Comparison of ENCODE assay signal across 22 cellular contexts in the genomic region with DNA sequence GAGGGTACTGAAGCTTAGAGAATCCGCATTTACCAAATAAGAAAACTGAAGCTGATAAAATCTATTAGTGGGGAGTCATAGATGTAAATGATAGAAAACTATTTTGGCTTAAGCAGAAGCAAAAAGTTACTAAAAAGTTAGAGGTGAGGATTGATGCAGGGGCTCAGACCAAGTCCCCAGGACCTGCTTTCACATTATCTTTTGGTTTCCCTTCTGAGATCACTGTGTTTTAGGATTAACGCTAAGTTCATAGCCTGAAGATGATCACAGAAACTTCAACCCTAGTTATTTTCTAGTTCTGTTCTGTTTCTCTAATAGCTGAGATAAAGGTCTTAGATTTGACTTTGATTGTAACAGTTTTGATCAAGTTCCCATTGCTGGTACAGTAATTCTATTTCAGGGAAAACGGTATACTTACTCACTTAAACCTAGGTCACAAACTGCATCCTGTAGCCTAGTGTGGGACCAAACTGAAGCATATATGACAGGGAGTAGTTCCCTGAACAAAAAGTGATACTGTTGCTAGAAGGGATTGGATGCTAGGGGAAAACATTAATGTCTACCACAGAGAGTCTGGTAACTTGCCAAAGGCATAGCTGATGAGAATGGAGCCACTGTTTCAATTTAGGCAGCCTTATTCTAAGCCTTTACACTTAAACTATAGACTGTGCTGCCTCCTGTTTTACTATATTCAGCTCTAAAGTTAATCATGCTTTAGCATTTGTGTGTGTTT. TPM values are rescaled to one million over a fixed set of nuclear protein-coding genes. Genes with fewer than 3 reads are reported as not detected.
DNase-seq lines count a peak whose midpoint lies in the region; ATAC-seq lines count a peak whose summit lies in the region.
"Had no signal": no experiment of that assay in that cellular context is flagged by ENCODE, and none has a peak within 500 bp of the region (broad histone marks: within the 10 kb centered on the region; RNA-seq: fewer than 3 reads in every experiment).

No MANE protein-coding gene starts in this region.

- ATAC-seq in HG03378 (IDR thresholded peaks at IDR 0.05; ENCODE audit: unreplicated experiment), result no peak
- ATAC-seq in HG03432 (IDR thresholded peaks at IDR 0.05; ENCODE audit: unreplicated experiment), result no peak
- ATAC-seq: activated CD8-positive, alpha-beta T cell treated with anti-CD3 and anti-CD28 coated beads for 36 hours; HCT116; stimulated activated naive CD8-positive, alpha-beta T cell treated with anti-CD3 and anti-CD28 coated beads, Interleukin-15, Interleukin-2, amounts not matched to agents 100 U/mL and 50 U/mL, for 24 hours had no signal

- DNase-seq in DMS 273 (lab: John Stamatoyannopoulos, UW; ENCODE audit: unreplicated experiment), result peak; percentile 8
- DNase-seq in DMS 273 treated with DMSO at 0.1 percent for 48 hours (lab: John Stamatoyannopoulos, UW), result no peak
- peak; percentile 33 for DNase-seq in RPMI7951 (ENCODE audit: low read depth)
- peak; percentile 24 for DNase-seq in epidermal melanocyte (ENCODE audit: insufficient read length, low spot score)
- peak; percentile 82 for DNase-seq in superior temporal gyrus (ENCODE audit: extremely low spot score)
- DNase-seq in NCI-H128 (lab: John Stamatoyannopoulos, UW; ENCODE audit: unreplicated experiment), result no peak
- DNase-seq: activated B cell treated with CpG ODN at 0.5 μM for 24 hours; activated CD8-positive, alpha-beta T cell treated with anti-CD3 and anti-CD28 coated beads for 36 hours; activated T-cell treated with anti-CD3 and anti-CD28 coated beads, Interleukin-2, amount 50 U/mL, for 1 hour; dermis blood vessel endothelial cell; mesendoderm; NCI-H2081; PC-9; stimulated activated CD4-positive, alpha-beta T cell treated with anti-CD3 and anti-CD28 coated beads, Interleukin-1b, Interleukin-23, amount 100 ng/mL, for 48 hours; stimulated activated naive CD8-positive, alpha-beta T cell treated with anti-CD3 and anti-CD28 coated beads, Interleukin-15, Interleukin-2, amounts not matched to agents 100 U/mL and 50 U/mL, for 24 hours; T-helper 2 cell; trophoblast cell had no signal

RNA-seq across cellular contexts. Expression of a gene that starts 13.1 kb away (rescaled TPM):
- 18.5 and 22.5 TPM in 2 replicates for total RNA-seq in RPMI7951 (2014; rRNA removed; shearing (Covaris generic))

RNA-seq across cellular contexts. Expression of a gene that starts 19.4 kb away (rescaled TPM):
- not detected in 2 replicates for total RNA-seq in RPMI7951 (2014; rRNA removed; shearing (Covaris generic))
- total RNA-seq: activated B cell treated with CpG ODN at 0.5 μM for 24 hours; activated CD8-positive, alpha-beta T cell treated with anti-CD3 and anti-CD28 coated beads for 36 hours; dermis blood vessel endothelial cell; PC-9; posterior vena cava; SJSA1 had no signal

Comparison
In these comparisons a context has a peak if more than half of its experiments do, and no peak if none do; other contexts are left out.
1. DNase-seq: peak in DMS 273 (single experiment), RPMI7951 (single experiment), epidermal melanocyte (single experiment) and superior temporal gyrus (single experiment); none in DMS 273 treated with DMSO at 0.1 percent for 48 hours (single experiment) and NCI-H128 (single experiment).